In genomic region chr2:43224571-43225092, GRCh38 we compare ENCODE assay signal across 8 cellular contexts. TPM values are rescaled to one million over a fixed set of nuclear protein-coding genes. Genes with fewer than 3 reads are reported as not detected.
DNase-seq lines count a peak whose midpoint lies in the region; ATAC-seq and TF ChIP-seq lines count a peak whose summit lies in the region.

No MANE protein-coding gene starts in this region.

- CTCF ChIA-PET in HEK293T (lab: Yijun Ruan, JAX), result interaction anchor here (1.0 to 1.5 kb wide), 4 partner anchors 50 to 295 kb away, joined by 3 to 5 read pairs (median 4); no protein-coding TSS in a partner anchor

- peaks cover 41% of the 10 kb centered on the region for H3K79me2 ChIP-seq in Karpas-422 (ENCODE audit: low read length)

- no peaks in the 10 kb centered on the region for H3K9me3 ChIP-seq in Karpas-422 (ENCODE audit: low read length)
- no peaks in the 10 kb centered on the region for H3K9me3 ChIP-seq in cardiac muscle cell (ENCODE audit: low read depth)
- no peaks in the 10 kb centered on the region for H3K9me3 ChIP-seq in skeletal muscle satellite cell (replicated peaks; ENCODE audit: low read length)

- H3K4me3 ChIP-seq in Karpas-422 (ENCODE audit: low read length) (peak overlapping the region; percentile 90), cardiac muscle cell (peak overlapping the region; percentile 84), skeletal muscle satellite cell (ENCODE audit: low read length) (peak overlapping the region; percentile 97)

- H2AFZ ChIP-seq in Karpas-422 (ENCODE audit: low read length), result no peak overlapping the region

- no peak for ATAC-seq in HG02852 (IDR thresholded peaks at IDR 0.05; ENCODE audit: unreplicated experiment)

- H3K36me3 ChIP-seq in Karpas-422 (ENCODE audit: insufficient read depth, low read length) (peaks cover 17% of the 10 kb centered on the region), cardiac muscle cell (peaks cover 11% of the 10 kb centered on the region), skeletal muscle satellite cell (ENCODE audit: insufficient read depth, low read length) (peaks cover 37% of the 10 kb centered on the region)

- H3K4me2 ChIP-seq in Karpas-422 (ENCODE audit: low read depth, low read length, poor library complexity, severe bottlenecking) (peak overlapping the region; percentile 98), skeletal muscle satellite cell (ENCODE audit: low read length) (peak overlapping the region; percentile 81)

- peak; percentile 54 for DNase-seq in 8988T
- no peak for DNase-seq in Karpas-422
- DNase-seq in activated effector memory CD4-positive, alpha-beta T cell treated with anti-CD3 and anti-CD28 coated beads, Interleukin-2, amount 50 U/mL, for 16 hours, result peak; percentile 79
- DNase-seq in cardiac muscle cell (ENCODE audit: low read depth in 1 of 2, low spot score in 1 of 2), result peak; percentile 47 to 64
- DNase-seq in HEK293T (ENCODE audit: extremely low spot score), result no peak
- DNase-seq in NCI-H1048 (lab: John Stamatoyannopoulos, UW), result no peak

- H3K9ac ChIP-seq in Karpas-422 (ENCODE audit: low read length) (peak overlapping the region; percentile 98), skeletal muscle satellite cell (ENCODE audit: low read depth, low read length) (peak overlapping the region; percentile 99)

- H3K27ac ChIP-seq in Karpas-422 (ENCODE audit: low read length) (peak overlapping the region; percentile 97), cardiac muscle cell (peak overlapping the region; percentile 94)

- H3K27me3 ChIP-seq in Karpas-422 (ENCODE audit: low read length) (no peaks in the 10 kb centered on the region), cardiac muscle cell (no peaks in the 10 kb centered on the region), skeletal muscle satellite cell (ENCODE audit: control insufficient read depth, insufficient read depth, low read length) (no peaks in the 10 kb centered on the region)

- TF ChIP-seq CTCF in cardiac muscle cell (IDR thresholded peaks at IDR 0.05; ENCODE audit: low read depth, low read length), result no peak

- peaks cover 34% of the 10 kb centered on the region for H4K20me1 ChIP-seq in Karpas-422 (ENCODE audit: insufficient read depth, low read depth, low read length)

- H3K4me1 ChIP-seq in Karpas-422 (ENCODE audit: low read length), result peaks cover 73% of the 10 kb centered on the region
- peaks cover 54% of the 10 kb centered on the region for H3K4me1 ChIP-seq in cardiac muscle cell (ENCODE audit: low read depth)
- peaks cover 42% of the 10 kb centered on the region for H3K4me1 ChIP-seq in skeletal muscle satellite cell (ENCODE audit: control insufficient read depth, insufficient read depth, low read length)

- POLR2A ChIA-PET in HEK293T (lab: Yijun Ruan, JAX), result interaction anchor here (0.7 to 1.1 kb wide), 2 partner anchors 173 to 318 kb away, joined by 3 read pairs; no protein-coding TSS in a partner anchor

- H3K9me2 ChIP-seq in Karpas-422 (replicated peaks; ENCODE audit: insufficient read depth, low read length), result no peaks in the 10 kb centered on the region

TF ChIP-seq in HEK293T, 16 proteins besides CTCF, POLR2A, EP300 and RAD21:
- TF ChIP-seq FOXA1 (IDR thresholded peaks at IDR 0.05) (no peak), CTBP1 (IDR thresholded peaks at IDR 0.05; ENCODE audit: borderline replicate concordance) (no peak), ZNF384 (IDR thresholded peaks at IDR 0.05) (no peak), PKNOX1 (IDR thresholded peaks at IDR 0.05) (no peak), HDGF (IDR thresholded peaks at IDR 0.05; ENCODE audit: borderline replicate concordance) (no peak), ARNT (IDR thresholded peaks at IDR 0.05) (no peak), SUZ12 (IDR thresholded peaks at IDR 0.05) (no peak), BHLHE40 (IDR thresholded peaks at IDR 0.05; ENCODE audit: borderline replicate concordance) (no peak), ELF4 (IDR thresholded peaks at IDR 0.05) (no peak)

RNA-seq across cellular contexts. Expression of gene ZFP36L2, which starts 1.8 kb away (rescaled TPM):
- total RNA-seq in Karpas-422 (2014; rRNA removed; shearing (Covaris generic); ENCODE audit: low replicate concordance), result 4.0 and 10.6 TPM in 2 replicates
- total RNA-seq in cardiac muscle cell, result 20.3 and 27.6 TPM in 2 replicates
- polyA plus RNA-seq in cardiac muscle cell, result 73.9 and 88.4 TPM in 2 replicates
- 8.3 and 10.9 TPM in 2 replicates for total RNA-seq in skeletal muscle satellite cell (2012; rRNA removed)

Comparison
In these comparisons a context has a peak if more than half of its experiments do, and no peak if none do; other contexts are left out.
1. DNase-seq: peak in 8988T (single experiment), activated effector memory CD4-positive, alpha-beta T cell treated with anti-CD3 and anti-CD28 coated beads, Interleukin-2, amount 50 U/mL, for 16 hours (single experiment) and cardiac muscle cell (2 of 2); none in Karpas-422 (single experiment), HEK293T (single experiment) and NCI-H1048 (single experiment).
2. Peak in every context shown above with its lines, with median percentiles within 50 percentile points of each other: H3K4me3 ChIP-seq.